ENCODE assay signal across 34 cellular contexts in the genomic region with DNA sequence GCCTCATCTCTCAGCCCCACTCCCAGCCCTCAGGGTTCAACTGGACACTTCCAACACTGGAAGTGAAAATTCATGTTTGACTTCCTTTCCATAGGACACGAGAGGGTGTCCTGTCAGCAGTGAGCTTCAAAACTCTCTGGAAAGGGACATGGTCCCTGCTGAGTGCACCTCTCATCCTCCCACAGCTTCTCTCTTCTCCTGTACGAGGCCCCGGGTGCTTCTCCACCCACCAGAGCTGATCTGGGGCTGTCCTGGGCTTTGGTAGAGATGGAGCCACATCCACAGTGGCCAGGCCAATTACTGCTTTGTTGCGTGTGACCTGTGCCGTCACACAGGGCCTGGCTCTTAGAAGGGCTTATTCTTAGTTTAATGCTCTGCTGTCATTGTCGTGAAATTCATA.
"Had no signal": no experiment of that assay in that cellular context is flagged by ENCODE, and none has a peak within 500 bp of the region (broad histone marks: within the 10 kb centered on the region; RNA-seq: fewer than 3 reads in every experiment).

No MANE protein-coding gene starts in this region.

- H3K27ac ChIP-seq: ascending aorta, cardiac muscle cell, VCaP had no signal

- H3K27ac Mint-ChIP-seq: activated B cell treated with CpG ODN at 0.5 μM for 24 hours; activated CD4-positive, alpha-beta memory T cell treated with anti-CD3 and anti-CD28 coated beads, Interleukin-2, amount 10 ng/mL, durations not matched to agents 7 days and 5 days; activated CD4-positive, alpha-beta T cell treated with anti-CD3 and anti-CD28 coated beads, Interleukin-2, amount 10 ng/mL, durations not matched to agents 7 days and 5 days; activated CD8-positive, alpha-beta memory T cell treated with anti-CD3 and anti-CD28 coated beads, Interleukin-2, amount 10 ng/mL, durations not matched to agents 7 days and 5 days; activated CD8-positive, alpha-beta T cell treated with anti-CD3 and anti-CD28 coated beads, Interleukin-2, amount 10 ng/mL, durations not matched to agents 7 days and 5 days; activated naive CD4-positive, alpha-beta T cell treated with anti-CD3 and anti-CD28 coated beads, Interleukin-2, amount 10 ng/mL, durations not matched to agents 7 days and 5 days; activated naive CD4-positive, alpha-beta T cell treated with anti-CD3 and anti-CD28 coated beads, Interleukin-2, amount 50 U/mL, for 24 hours; activated naive CD8-positive, alpha-beta T cell; activated naive CD8-positive, alpha-beta T cell treated with anti-CD3 and anti-CD28 coated beads, Interleukin-2, amount 10 ng/mL, durations not matched to agents 7 days and 5 days; activated naive CD8-positive, alpha-beta T cell treated with anti-CD3 and anti-CD28 coated beads, Interleukin-2, amount 50 U/mL, for 24 hours; activated T-cell treated with anti-CD3 and anti-CD28 coated beads, Interleukin-2, amount 50 U/mL, for 24 hours; activated T-helper 2 cell treated with anti-CD3 and anti-CD28 coated beads, Interferon-gamma antibody, Interleukin-2, Interleukin-4, amounts not matched to agents 10 μg/mL and 5 μg/mL and 100 μg/mL, durations not matched to agents 14 hours and 24 hours and 36 hours; brain; T-helper 1 cell treated with Interleukin-12 subunit alpha and Interleukin-12 subunit beta and Interleukin-4 antibody, amounts not matched to agents 30 μg/mL and 1 μg/mL, for 36 hours; T-helper 2 cell treated with Interferon-gamma antibody and Interleukin-4, amounts not matched to agents 5 μg/mL and 100 μg/mL, for 36 hours had no signal

- H3K4me3 ChIP-seq: ascending aorta, cardiac muscle cell had no signal

- H3K9me3 ChIP-seq: ascending aorta had no signal

- H3K4me3 Mint-ChIP-seq: activated B cell treated with CpG ODN at 0.5 μM for 24 hours; activated CD4-positive, alpha-beta memory T cell treated with anti-CD3 and anti-CD28 coated beads, Interleukin-2, amount 10 ng/mL, durations not matched to agents 7 days and 5 days; activated CD4-positive, alpha-beta T cell treated with anti-CD3 and anti-CD28 coated beads, Interleukin-2, amount 10 ng/mL, durations not matched to agents 7 days and 5 days; activated CD8-positive, alpha-beta memory T cell treated with anti-CD3 and anti-CD28 coated beads, Interleukin-2, amount 10 ng/mL, durations not matched to agents 7 days and 5 days; activated CD8-positive, alpha-beta T cell treated with anti-CD3 and anti-CD28 coated beads, Interleukin-2, amount 10 ng/mL, durations not matched to agents 7 days and 5 days; activated naive CD4-positive, alpha-beta T cell treated with anti-CD3 and anti-CD28 coated beads, Interleukin-2, amount 10 ng/mL, durations not matched to agents 7 days and 5 days; activated naive CD4-positive, alpha-beta T cell treated with anti-CD3 and anti-CD28 coated beads, Interleukin-2, amount 50 U/mL, for 24 hours; activated naive CD8-positive, alpha-beta T cell; activated naive CD8-positive, alpha-beta T cell treated with anti-CD3 and anti-CD28 coated beads, Interleukin-2, amount 10 ng/mL, durations not matched to agents 7 days and 5 days; activated naive CD8-positive, alpha-beta T cell treated with anti-CD3 and anti-CD28 coated beads, Interleukin-2, amount 50 U/mL, for 24 hours; activated T-cell treated with anti-CD3 and anti-CD28 coated beads, Interleukin-2, amount 50 U/mL, for 24 hours; brain; T-helper 1 cell treated with Interleukin-12 subunit alpha and Interleukin-12 subunit beta and Interleukin-4 antibody, amounts not matched to agents 30 μg/mL and 1 μg/mL, for 36 hours; T-helper 2 cell treated with Interferon-gamma antibody and Interleukin-4, amounts not matched to agents 5 μg/mL and 100 μg/mL, for 36 hours had no signal

- H3K4me1 Mint-ChIP-seq: activated B cell treated with CpG ODN at 0.5 μM for 24 hours; activated CD4-positive, alpha-beta memory T cell treated with anti-CD3 and anti-CD28 coated beads, Interleukin-2, amount 10 ng/mL, durations not matched to agents 7 days and 5 days; activated CD4-positive, alpha-beta T cell treated with anti-CD3 and anti-CD28 coated beads, Interleukin-2, amount 10 ng/mL, durations not matched to agents 7 days and 5 days; activated CD8-positive, alpha-beta memory T cell treated with anti-CD3 and anti-CD28 coated beads, Interleukin-2, amount 10 ng/mL, durations not matched to agents 7 days and 5 days; activated naive CD4-positive, alpha-beta T cell treated with anti-CD3 and anti-CD28 coated beads, Interleukin-2, amount 10 ng/mL, durations not matched to agents 7 days and 5 days; activated naive CD4-positive, alpha-beta T cell treated with anti-CD3 and anti-CD28 coated beads, Interleukin-2, amount 50 U/mL, for 24 hours; activated naive CD8-positive, alpha-beta T cell treated with anti-CD3 and anti-CD28 coated beads, Interleukin-2, amount 10 ng/mL, durations not matched to agents 7 days and 5 days; activated naive CD8-positive, alpha-beta T cell treated with anti-CD3 and anti-CD28 coated beads, Interleukin-2, amount 50 U/mL, for 24 hours; brain had no signal

- H3K4me1 ChIP-seq: ascending aorta had no signal

- H3K36me3 Mint-ChIP-seq: activated CD8-positive, alpha-beta memory T cell treated with anti-CD3 and anti-CD28 coated beads, Interleukin-2, amount 10 ng/mL, durations not matched to agents 7 days and 5 days; activated naive CD4-positive, alpha-beta T cell treated with anti-CD3 and anti-CD28 coated beads, Interleukin-2, amount 10 ng/mL, durations not matched to agents 7 days and 5 days; activated naive CD4-positive, alpha-beta T cell treated with anti-CD3 and anti-CD28 coated beads, Interleukin-2, amount 50 U/mL, for 24 hours; activated naive CD8-positive, alpha-beta T cell; activated naive CD8-positive, alpha-beta T cell treated with anti-CD3 and anti-CD28 coated beads, Interleukin-2, amount 10 ng/mL, durations not matched to agents 7 days and 5 days; brain had no signal

- H3K27me3 ChIP-seq: ascending aorta, cardiac muscle cell had no signal

- H3K27me3 Mint-ChIP-seq: activated CD4-positive, alpha-beta memory T cell treated with anti-CD3 and anti-CD28 coated beads, Interleukin-2, amount 10 ng/mL, durations not matched to agents 7 days and 5 days; activated CD4-positive, alpha-beta T cell treated with anti-CD3 and anti-CD28 coated beads, Interleukin-2, amount 10 ng/mL, durations not matched to agents 7 days and 5 days; activated CD8-positive, alpha-beta memory T cell treated with anti-CD3 and anti-CD28 coated beads, Interleukin-2, amount 10 ng/mL, durations not matched to agents 7 days and 5 days had no signal

- H3K9me3 Mint-ChIP-seq: activated B cell treated with CpG ODN at 0.5 μM for 24 hours; activated CD4-positive, alpha-beta memory T cell treated with anti-CD3 and anti-CD28 coated beads, Interleukin-2, amount 10 ng/mL, durations not matched to agents 7 days and 5 days; activated CD4-positive, alpha-beta T cell treated with anti-CD3 and anti-CD28 coated beads, Interleukin-2, amount 10 ng/mL, durations not matched to agents 7 days and 5 days; activated naive CD4-positive, alpha-beta T cell treated with anti-CD3 and anti-CD28 coated beads, Interleukin-2, amount 10 ng/mL, durations not matched to agents 7 days and 5 days; activated naive CD4-positive, alpha-beta T cell treated with anti-CD3 and anti-CD28 coated beads, Interleukin-2, amount 50 U/mL, for 24 hours; activated naive CD8-positive, alpha-beta T cell treated with anti-CD3 and anti-CD28 coated beads, Interleukin-2, amount 10 ng/mL, durations not matched to agents 7 days and 5 days; activated naive CD8-positive, alpha-beta T cell treated with anti-CD3 and anti-CD28 coated beads, Interleukin-2, amount 50 U/mL, for 24 hours; activated T-cell treated with anti-CD3 and anti-CD28 coated beads, Interleukin-2, amount 50 U/mL, for 24 hours; activated T-helper 2 cell treated with anti-CD3 and anti-CD28 coated beads, Interferon-gamma antibody, Interleukin-2, Interleukin-4, amounts not matched to agents 10 μg/mL and 5 μg/mL and 100 μg/mL, durations not matched to agents 14 hours and 24 hours and 36 hours; brain; T-helper 1 cell treated with Interleukin-12 subunit alpha and Interleukin-12 subunit beta and Interleukin-4 antibody, amounts not matched to agents 30 μg/mL and 1 μg/mL, for 36 hours; T-helper 2 cell treated with Interferon-gamma antibody and Interleukin-4, amounts not matched to agents 5 μg/mL and 100 μg/mL, for 36 hours had no signal

- DNase-seq: activated B cell treated with CpG ODN at 0.5 μM for 24 hours; activated CD4-positive, alpha-beta memory T cell treated with anti-CD3 and anti-CD28 coated beads, Interleukin-2, amount 10 ng/mL, durations not matched to agents 7 days and 5 days; activated CD4-positive, alpha-beta T cell treated with anti-CD3 and anti-CD28 coated beads for 4 hours; activated CD4-positive, alpha-beta T cell treated with anti-CD3 and anti-CD28 coated beads, Interleukin-2, amount 10 ng/mL, durations not matched to agents 7 days and 5 days; activated CD4-positive, alpha-beta T cell treated with anti-CD3 and anti-CD28 coated beads, Interleukin-2, amount 50 U/mL, for 48 hours; activated CD4-positive, CD25-positive, alpha-beta regulatory T cell treated with anti-CD3 and anti-CD28 coated beads, Interleukin-2, amount 50 U/mL, for 72 hours; activated CD8-positive, alpha-beta memory T cell treated with anti-CD3 and anti-CD28 coated beads for 24 hours; activated CD8-positive, alpha-beta memory T cell treated with anti-CD3 and anti-CD28 coated beads, Interleukin-2, amount 10 ng/mL, durations not matched to agents 7 days and 5 days; activated CD8-positive, alpha-beta memory T cell treated with anti-CD3 and anti-CD28 coated beads, Interleukin-2, amount 50 U/mL, for 48 hours; activated CD8-positive, alpha-beta T cell treated with anti-CD3 and anti-CD28 coated beads, Interleukin-2, amount 10 ng/mL, durations not matched to agents 7 days and 5 days; activated effector memory CD4-positive, alpha-beta T cell treated with Interleukin-2 at 50 U/mL for 16 hours; activated gamma-delta T cell; activated naive CD4-positive, alpha-beta T cell treated with anti-CD3 and anti-CD28 coated beads, Interleukin-2, amount 10 ng/mL, durations not matched to agents 7 days and 5 days; activated naive CD4-positive, alpha-beta T cell treated with Interleukin-2 at 50 U/mL for 16 hours; activated naive CD8-positive, alpha-beta T cell treated with anti-CD3 and anti-CD28 coated beads, Interleukin-2, amount 10 ng/mL, durations not matched to agents 7 days and 5 days; activated naive CD8-positive, alpha-beta T cell treated with anti-CD3 and anti-CD28 coated beads, Interleukin-2, amount 50 U/mL, for 24 hours; activated T-cell treated with anti-CD3 and anti-CD28 coated beads, Interleukin-2, amount 50 U/mL, for 24 hours; activated T-cell treated with anti-CD3 and anti-CD28 coated beads, Interleukin-2, amount 50 U/mL, for 48 hours; amygdala; anterior cingulate cortex; central memory CD4-positive, alpha-beta T cell; SW 1271; T-helper 1 cell; T-helper 2 cell; T-helper 9 cell had no signal
